Comparison of ENCODE assay signal across 8 cellular contexts in the genomic region with DNA sequence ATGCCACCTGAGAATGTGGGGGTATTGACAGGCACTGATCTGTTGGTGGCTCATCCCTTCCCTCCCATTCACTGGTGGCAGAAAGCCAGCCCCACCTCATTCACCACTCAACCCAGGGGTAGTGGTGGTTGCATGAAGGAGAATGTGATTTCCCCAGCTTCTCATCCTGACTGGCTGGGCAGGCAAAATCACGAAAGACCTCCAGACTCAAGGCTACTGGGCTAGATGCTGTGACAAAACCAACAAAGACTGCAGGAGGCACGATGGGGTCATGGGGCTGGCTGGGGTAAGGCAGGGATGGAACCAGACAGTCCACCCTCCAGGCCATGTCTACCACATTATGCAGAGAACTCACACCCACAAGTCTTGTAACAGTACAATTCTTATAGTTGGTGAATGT. TPM values are rescaled to one million over a fixed set of nuclear protein-coding genes. Genes with fewer than 3 reads are reported as not detected.
DNase-seq lines count a peak whose midpoint lies in the region; ATAC-seq and TF ChIP-seq lines count a peak whose summit lies in the region.

No MANE protein-coding gene starts in this region.

- TF ChIP-seq POLR2A in breast epithelium (IDR thresholded peaks at IDR 0.05), result no peak

- H3K9me3 Mint-ChIP-seq in activated naive CD4-positive, alpha-beta T cell treated with anti-CD3 and anti-CD28 coated beads, Interleukin-2, amount 50 U/mL, for 24 hours, result no peaks in the 10 kb centered on the region
- no peaks in the 10 kb centered on the region for H3K9me3 Mint-ChIP-seq in neural crest cell

- H3K4me1 ChIP-seq in breast epithelium, result peaks cover 0 to 7% of the 10 kb centered on the region in 2 donors

- peaks cover 14% of the 10 kb centered on the region for H3K4me1 Mint-ChIP-seq in activated naive CD4-positive, alpha-beta T cell treated with anti-CD3 and anti-CD28 coated beads, Interleukin-2, amount 50 U/mL, for 24 hours
- H3K4me1 Mint-ChIP-seq in neural crest cell, result peaks cover 55% of the 10 kb centered on the region

- peak; percentile 23 for ATAC-seq in HG03342 (IDR thresholded peaks at IDR 0.05; ENCODE audit: unreplicated experiment)

- TF ChIP-seq CTCF in breast epithelium (IDR thresholded peaks at IDR 0.05), result no peak
- no peak for TF ChIP-seq CTCF in neural crest cell (conservative IDR thresholded peaks at IDR 0.05)

- H3K27ac Mint-ChIP-seq in activated naive CD4-positive, alpha-beta T cell treated with anti-CD3 and anti-CD28 coated beads, Interleukin-2, amount 50 U/mL, for 24 hours, result no peak overlapping the region
- peak overlapping the region; percentile 96 for H3K27ac Mint-ChIP-seq in neural crest cell (ENCODE audit: unreplicated experiment)

- H3K27me3 ChIP-seq in breast epithelium, result no peaks in the 10 kb centered on the region

- no peaks in the 10 kb centered on the region for H3K36me3 ChIP-seq in breast epithelium

- H3K4me3 Mint-ChIP-seq in activated naive CD4-positive, alpha-beta T cell treated with anti-CD3 and anti-CD28 coated beads, Interleukin-2, amount 50 U/mL, for 24 hours, result peak overlapping the region; percentile 82
- peak overlapping the region; percentile 62 for H3K4me3 Mint-ChIP-seq in neural crest cell

- H3K27ac ChIP-seq in breast epithelium, result peak overlapping the region; percentile 70

- no peak for DNase-seq in activated naive CD4-positive, alpha-beta T cell treated with Interleukin-2 at 50 U/mL for 16 hours
- DNase-seq in breast epithelium (ENCODE audit: low spot score in 2 of 2), result no peak
- no peak for DNase-seq in neural crest cell (ENCODE audit: low read depth, low spot score)
- DNase-seq in foreskin melanocyte, result no peak
- no peak for DNase-seq in activated effector memory CD4-positive, alpha-beta T cell treated with anti-CD3 and anti-CD28 coated beads, Interleukin-2, amount 50 U/mL, for 16 hours
- DNase-seq in NCI-H128 (lab: John Stamatoyannopoulos, UW; ENCODE audit: unreplicated experiment), result no peak

- no peaks in the 10 kb centered on the region for H3K9me3 ChIP-seq in breast epithelium

- H3K4me3 ChIP-seq in breast epithelium, result peak overlapping the region in 2 of 3 donors; percentile 39 to 43

- intact Hi-C loops in breast epithelium (cut with DNase I; ENCODE audit: low total_unique reads), result no loop called here

- no peaks in the 10 kb centered on the region for H3K27me3 Mint-ChIP-seq in activated naive CD4-positive, alpha-beta T cell treated with anti-CD3 and anti-CD28 coated beads, Interleukin-2, amount 50 U/mL, for 24 hours
- no peaks in the 10 kb centered on the region for H3K27me3 Mint-ChIP-seq in neural crest cell (ENCODE audit: low read depth)

- no peaks in the 10 kb centered on the region for H3K36me3 Mint-ChIP-seq in activated naive CD4-positive, alpha-beta T cell treated with anti-CD3 and anti-CD28 coated beads, Interleukin-2, amount 50 U/mL, for 24 hours
- H3K36me3 Mint-ChIP-seq in neural crest cell (ENCODE audit: low read depth), result peaks cover 11% of the 10 kb centered on the region

RNA-seq across cellular contexts. Expression of gene FSTL1, which starts 33.9 kb away (rescaled TPM):
- total RNA-seq in breast epithelium (1,000 to 10,000 TPM in 1 of 3 donors, 100 to 1,000 TPM in 2; 225 to 1,263 (median 355) TPM), neural crest cell (180 and 199 TPM in 2 replicates)
